16 cellular contexts compared by ENCODE assay signal in the genomic region with DNA sequence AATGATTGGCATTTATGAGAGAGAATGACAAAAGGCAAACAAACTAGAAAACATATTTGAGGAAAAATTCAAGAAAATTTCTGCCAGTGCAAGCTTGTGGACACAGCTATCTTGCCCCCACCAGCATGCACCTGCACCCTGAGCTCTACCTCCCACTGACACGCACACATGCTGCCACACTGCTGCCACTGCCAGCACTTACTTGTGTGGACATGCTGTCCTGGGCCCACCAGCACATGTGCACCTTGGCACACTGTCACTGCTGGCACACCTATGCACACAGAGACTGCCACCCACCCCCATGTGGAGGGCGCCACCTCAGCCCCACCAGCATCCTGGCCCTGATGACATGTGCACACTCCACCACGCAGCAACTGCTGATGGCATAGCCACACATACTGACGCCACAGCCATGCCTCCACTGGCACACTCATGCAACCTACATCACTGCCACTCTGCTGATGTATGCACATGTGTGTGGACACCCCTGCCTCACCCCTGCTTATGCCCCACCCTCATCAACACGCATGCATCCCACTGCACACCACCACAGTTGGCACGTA.
"Had no signal": no experiment of that assay in that cellular context is flagged by ENCODE, and none has a peak within 500 bp of the region (broad histone marks: within the 10 kb centered on the region; RNA-seq: fewer than 3 reads in every experiment).

No MANE protein-coding gene starts in this region.

- H3K27ac ChIP-seq: esophagus muscularis mucosa, gastrocnemius medialis, sigmoid colon, skin epidermis, stomach, thoracic aorta, transverse colon, uterus had no signal

- H3K27ac Mint-ChIP-seq: immature natural killer cell; naive thymus-derived CD8-positive, alpha-beta T cell had no signal

- H3K9me3 ChIP-seq: gastrocnemius medialis, sigmoid colon, transverse colon had no signal

- ATAC-seq: gastrocnemius medialis; naive thymus-derived CD8-positive, alpha-beta T cell had no signal

- H3K4me3 ChIP-seq: esophagus muscularis mucosa, gastrocnemius medialis, sigmoid colon, skin epidermis, stomach, thoracic aorta, transverse colon, uterus had no signal

- H3K4me3 Mint-ChIP-seq: immature natural killer cell; naive thymus-derived CD8-positive, alpha-beta T cell had no signal

- H3K27me3 ChIP-seq: esophagus muscularis mucosa, gastrocnemius medialis, sigmoid colon, stomach, transverse colon, uterus had no signal

- H3K36me3 ChIP-seq: esophagus muscularis mucosa, gastrocnemius medialis, sigmoid colon, stomach, thoracic aorta, transverse colon, uterus had no signal

- H3K4me1 ChIP-seq: esophagus muscularis mucosa, gastrocnemius medialis, sigmoid colon, stomach, transverse colon, uterus had no signal

- H3K4me1 Mint-ChIP-seq: immature natural killer cell; naive thymus-derived CD8-positive, alpha-beta T cell had no signal

- DNase-seq: effector memory CD4-positive, alpha-beta T cell; gastrocnemius medialis; glutamatergic neuron; immature natural killer cell; naive thymus-derived CD8-positive, alpha-beta T cell; sigmoid colon; stimulated activated CD4-positive, alpha-beta T cell treated with anti-CD3 and anti-CD28 coated beads, Interleukin-2, amount 100 ng/mL, for 24 hours; stimulated activated CD4-positive, alpha-beta T cell treated with anti-CD3 and anti-CD28 coated beads, Interleukin-4, amount 100 ng/mL, for 4 hours; stimulated activated naive CD4-positive, alpha-beta T cell; stomach; substantia nigra; transverse colon; uterus had no signal
